In genomic region chr10:79127151-79127961, GRCh38 we compare ENCODE assay signal across 1 cellular context.
TF ChIP-seq lines count a peak whose summit lies in the region.

No MANE protein-coding gene starts in this region.

TF ChIP-seq in HepG2, 621 proteins besides CTCF, POLR2A, EP300 and RAD21 (continued from another document and continues in another):
- TF ChIP-seq STAT6 (CRISPR knock-in tag; IDR thresholded peaks at IDR 0.05; ENCODE audit: borderline replicate concordance), result no peak
- TF ChIP-seq ZIK1 (CRISPR knock-in tag; IDR thresholded peaks at IDR 0.05; ENCODE audit: borderline replicate concordance, low read depth), result no peak
- no peak for TF ChIP-seq KIAA2018 (CRISPR knock-in tag; IDR thresholded peaks at IDR 0.05; ENCODE audit: borderline replicate concordance)
- no peak for TF ChIP-seq ZBTB42 (CRISPR knock-in tag; IDR thresholded peaks at IDR 0.05)
- no peak for TF ChIP-seq PAF1 (CRISPR knock-in tag; IDR thresholded peaks at IDR 0.05)
- TF ChIP-seq E2F5 (CRISPR knock-in tag; conservative IDR thresholded peaks at IDR 0.05), result no peak
- TF ChIP-seq ZBTB37 (CRISPR knock-in tag; IDR thresholded peaks at IDR 0.05), result no peak
- TF ChIP-seq HCFC1 (IDR thresholded peaks at IDR 0.05; ENCODE audit: low read depth, low read length), result no peak
- TF ChIP-seq ZNF468 (CRISPR knock-in tag; IDR thresholded peaks at IDR 0.05), result no peak
- 0 out of 2 replicates have a peak, but pooled peaks have one; percentile 17 for TF ChIP-seq ATF7-NPFF (CRISPR knock-in tag; IDR thresholded peaks at IDR 0.05; ENCODE audit: low read depth)
- TF ChIP-seq ZNF431 (CRISPR knock-in tag; IDR thresholded peaks at IDR 0.05; ENCODE audit: borderline replicate concordance, low read depth), result no peak
- TF ChIP-seq ZSCAN22 (CRISPR knock-in tag; IDR thresholded peaks at IDR 0.05), result 0 out of 2 replicates have a peak, but pooled peaks have one; percentile 29
- TF ChIP-seq NAIF1 (CRISPR knock-in tag; IDR thresholded peaks at IDR 0.05; ENCODE audit: borderline replicate concordance), result no peak
- TF ChIP-seq ZNF749 (CRISPR knock-in tag; IDR thresholded peaks at IDR 0.05; ENCODE audit: borderline replicate concordance), result no peak
- TF ChIP-seq SMYD3 (CRISPR knock-in tag; IDR thresholded peaks at IDR 0.05), result no peak
- TF ChIP-seq ZNF775 (CRISPR knock-in tag; IDR thresholded peaks at IDR 0.05; ENCODE audit: borderline replicate concordance), result no peak
- TF ChIP-seq PCBP2 (optimal IDR thresholded peaks at IDR 0.05; ENCODE audit: low read depth, low read length, poor library complexity, severe bottlenecking), result no peak
- TF ChIP-seq ETV5 (CRISPR knock-in tag; IDR thresholded peaks at IDR 0.05; ENCODE audit: borderline replicate concordance), result no peak
- no peak for TF ChIP-seq HDAC6 (IDR thresholded peaks at IDR 0.05; ENCODE audit: low read depth, low read length)
- no peak for TF ChIP-seq MZF1 (CRISPR knock-in tag; IDR thresholded peaks at IDR 0.05; ENCODE audit: borderline replicate concordance)
- TF ChIP-seq ZNF326 (CRISPR knock-in tag; IDR thresholded peaks at IDR 0.05; ENCODE audit: borderline replicate concordance), result no peak
- no peak for TF ChIP-seq HOXD1 (CRISPR knock-in tag; IDR thresholded peaks at IDR 0.05)
- TF ChIP-seq ZNF503 (CRISPR knock-in tag; IDR thresholded peaks at IDR 0.05), result no peak
- no peak for TF ChIP-seq LBX2 (CRISPR knock-in tag; IDR thresholded peaks at IDR 0.05; ENCODE audit: borderline replicate concordance)
- TF ChIP-seq ZNF761 (CRISPR knock-in tag; conservative IDR thresholded peaks at IDR 0.05), result 0 out of 2 replicates have a peak, but pooled peaks have one; percentile 67
- peak; percentile 46; the same call in 1 of the 2 replicates for TF ChIP-seq ZNF574 (CRISPR knock-in tag; IDR thresholded peaks at IDR 0.05)
- TF ChIP-seq ATRX (CRISPR knock-in tag; IDR thresholded peaks at IDR 0.05; ENCODE audit: borderline replicate concordance), result no peak
- no peak for TF ChIP-seq KLF13 (CRISPR knock-in tag; IDR thresholded peaks at IDR 0.05)
- no peak for TF ChIP-seq ZNF441 (CRISPR knock-in tag; IDR thresholded peaks at IDR 0.05; ENCODE audit: borderline replicate concordance)
- no peak for TF ChIP-seq ZNF619 (CRISPR knock-in tag; IDR thresholded peaks at IDR 0.05)
- no peak for TF ChIP-seq ARNT2 (CRISPR knock-in tag; IDR thresholded peaks at IDR 0.05; ENCODE audit: low read depth)
- no peak for TF ChIP-seq ZNF639 (CRISPR knock-in tag; conservative IDR thresholded peaks at IDR 0.05)
- TF ChIP-seq THRA (CRISPR knock-in tag; IDR thresholded peaks at IDR 0.05; ENCODE audit: borderline replicate concordance), result peak; percentile 92
- TF ChIP-seq PREB (CRISPR knock-in tag; IDR thresholded peaks at IDR 0.05), result no peak
